ENCODE assay signal across 21 cellular contexts in the genomic region with DNA sequence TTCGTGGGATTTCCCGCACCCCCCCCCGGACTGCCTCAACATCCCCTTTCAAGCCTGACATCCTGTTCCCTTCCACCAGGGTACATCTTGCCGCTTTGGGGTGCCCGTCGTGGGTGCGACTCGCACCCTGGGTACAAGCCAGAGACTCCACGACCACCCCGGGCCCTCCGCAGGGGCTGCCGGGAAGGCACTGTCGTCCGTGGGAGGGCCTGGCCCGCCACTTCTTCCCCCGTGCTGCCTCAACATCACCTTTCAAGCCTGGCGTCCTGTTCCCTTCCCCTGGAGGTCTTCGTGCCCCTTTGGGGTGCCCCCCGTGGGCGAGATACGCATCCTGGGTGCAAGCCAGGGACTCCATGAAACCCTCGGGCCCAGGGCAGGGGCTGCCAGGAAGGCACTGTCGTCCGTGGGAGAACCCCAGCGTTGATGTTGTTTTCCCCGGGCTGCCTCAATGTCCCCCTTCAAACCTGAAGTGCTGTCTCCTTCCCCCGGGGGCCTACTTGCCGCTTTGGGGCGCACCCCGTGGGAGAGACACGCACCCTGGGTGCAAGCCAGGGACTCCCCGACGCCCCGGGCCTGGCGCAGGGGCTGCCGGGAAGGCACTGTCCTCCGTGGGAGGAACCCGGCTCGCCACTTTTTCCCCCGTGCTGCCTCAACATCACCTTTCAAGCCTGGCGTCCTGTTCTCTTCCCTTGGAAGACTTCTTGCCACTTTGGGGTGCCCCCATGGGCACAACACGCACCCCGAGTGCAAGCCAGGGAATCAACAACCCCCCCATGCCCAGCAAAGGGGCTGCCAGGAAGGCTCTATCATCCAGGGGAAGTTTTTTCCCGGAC.
DNase-seq lines count a peak whose midpoint lies in the region; FAIRE-seq and TF ChIP-seq lines count a peak whose summit lies in the region.
"Had no signal": no experiment of that assay in that cellular context is flagged by ENCODE, and none has a peak within 500 bp of the region (broad histone marks: within the 10 kb centered on the region; RNA-seq: fewer than 3 reads in every experiment).

No MANE protein-coding gene starts in this region.

- H3K4me2 ChIP-seq in BLaER1 = no peak overlapping the region
- H3K4me2 ChIP-seq in Karpas-422 (ENCODE audit: low read depth, low read length, poor library complexity, severe bottlenecking) = no peak overlapping the region

- CTCF ChIA-PET in activated CD4-positive, alpha-beta memory T cell treated with anti-CD3 and anti-CD28 coated beads for 36 hours (lab: Charles Lee) = no interaction called here

- H3K4me3 ChIP-seq in BLaER1 (0 out of 2 replicates have a peak overlapping the region, but pooled peaks have one; percentile 22), kidney (ENCODE audit: low read length in 2 of 2) (no peak overlapping the region), stomach (no peak overlapping the region), Karpas-422 (ENCODE audit: low read length) (no peak overlapping the region)

- H3K27me3 ChIP-seq in BLaER1 (no peaks in the 10 kb centered on the region), stomach (no peaks in the 10 kb centered on the region), Karpas-422 (ENCODE audit: low read length) (no peaks in the 10 kb centered on the region)

- H3K36me3 ChIP-seq in BLaER1 (peaks cover 70% of the 10 kb centered on the region), kidney (ENCODE audit: control insufficient read depth in 1 of 2, insufficient read depth in 2 of 2, low read length in 2 of 2) (no peaks in the 10 kb centered on the region), stomach (peaks cover 0 to 14% (median 0%) of the 10 kb centered on the region in 4 donors), Karpas-422 (ENCODE audit: insufficient read depth, low read length) (peaks cover 10% of the 10 kb centered on the region; the same call in 1 of the 2 replicates)

- TF ChIP-seq CTCF in GM13977 (IDR thresholded peaks at IDR 0.05; ENCODE audit: extremely low read depth, insufficient read depth, missing control alignments) = no peak
- TF ChIP-seq CTCF in kidney (IDR thresholded peaks at IDR 0.05; ENCODE audit: borderline replicate concordance, extremely low read depth, insufficient read depth) = no peak
- TF ChIP-seq CTCF in stomach (IDR thresholded peaks at IDR 0.05) = no peak

- H4K20me1 ChIP-seq in BLaER1 (no peaks in the 10 kb centered on the region), Karpas-422 (ENCODE audit: insufficient read depth, low read depth, low read length) (no peaks in the 10 kb centered on the region)

- H3K9ac ChIP-seq in BLaER1 (no peak overlapping the region), kidney (ENCODE audit: low read length in 2 of 2) (no peak overlapping the region), Karpas-422 (ENCODE audit: low read length) (no peak overlapping the region)

- H3K4me1 ChIP-seq in BLaER1 (no peaks in the 10 kb centered on the region), kidney (ENCODE audit: control insufficient read depth in 1 of 2, insufficient read depth in 1 of 2, low read depth in 1 of 2, low read length in 2 of 2) (no peaks in the 10 kb centered on the region), stomach (no peaks in the 10 kb centered on the region), Karpas-422 (ENCODE audit: low read length) (no peaks in the 10 kb centered on the region)

- no peak for TF ChIP-seq POLR2A in stomach (IDR thresholded peaks at IDR 0.05)

- H3K4me1 Mint-ChIP-seq in activated CD4-positive, alpha-beta memory T cell treated with anti-CD3 and anti-CD28 coated beads for 36 hours (ENCODE audit: low read depth) = no peaks in the 10 kb centered on the region
- H3K4me1 Mint-ChIP-seq: B cell, H9 had no signal

- no peaks in the 10 kb centered on the region for H3K27me3 Mint-ChIP-seq in activated CD4-positive, alpha-beta memory T cell treated with anti-CD3 and anti-CD28 coated beads for 36 hours
- H3K27me3 Mint-ChIP-seq: B cell; CD4-positive, alpha-beta memory T cell had no signal

- no peak overlapping the region for H3K27ac Mint-ChIP-seq in activated CD4-positive, alpha-beta memory T cell treated with anti-CD3 and anti-CD28 coated beads for 36 hours
- H3K27ac Mint-ChIP-seq: B cell; CD4-positive, alpha-beta memory T cell; H9 had no signal

- no peak for TF ChIP-seq EP300 in stomach (IDR thresholded peaks at IDR 0.05)

- H2AFZ ChIP-seq in Karpas-422 (ENCODE audit: low read length) = no peak overlapping the region

- H3K9me2 ChIP-seq in Karpas-422 (replicated peaks; ENCODE audit: insufficient read depth, low read length) = no peaks in the 10 kb centered on the region

- 0 out of 2 replicates have a peak, but pooled peaks cover 2% of the 10 kb centered on the region for H3K79me2 ChIP-seq in Karpas-422 (ENCODE audit: low read length)

- FAIRE-seq in kidney (lab: Jason Lieb, UNC) = no peak
- FAIRE-seq: A204.1, D721Med, G401.6, GM12892, GM19239 had no signal

- POLR2A ChIA-PET in activated CD4-positive, alpha-beta memory T cell treated with anti-CD3 and anti-CD28 coated beads for 36 hours (lab: Charles Lee) = no interaction called here

- DNase-seq in GM13977 (ENCODE audit: low spot score) (peak; percentile 9), kidney (peak; percentile 68), stomach (peak; percentile 20), Karpas-422 (no peak), OCI-M2 (lab: John Stamatoyannopoulos, UW; ENCODE audit: unreplicated experiment) (no peak)
- no peak for DNase-seq in activated CD4-positive, alpha-beta memory T cell treated with anti-CD3 and anti-CD28 coated beads for 36 hours
- DNase-seq: CD4-positive, alpha-beta memory T cell; COR-L47; DMS153; DMS79 treated with DMSO at 0.1 percent for 48 hours; EL; GOT3 had no signal

- H3K36me3 Mint-ChIP-seq in activated CD4-positive, alpha-beta memory T cell treated with anti-CD3 and anti-CD28 coated beads for 36 hours = no peaks in the 10 kb centered on the region
- H3K36me3 Mint-ChIP-seq: CD4-positive, alpha-beta memory T cell had no signal

- in situ Hi-C loops in GM13977 (cut with MboI; ENCODE audit: low pct_unique_long_range_greater_than_20kb, low sequenced_read_pairs, unreplicated experiment) = no loop called here

- peaks cover 74% of the 10 kb centered on the region for H3K9me3 ChIP-seq in BLaER1
- no peaks in the 10 kb centered on the region for H3K9me3 ChIP-seq in kidney (ENCODE audit: control insufficient read depth in 1 of 2, low read length in 2 of 2)
- peaks cover 0 to 65% (median 11%) of the 10 kb centered on the region in 4 donors for H3K9me3 ChIP-seq in stomach
- H3K9me3 ChIP-seq in Karpas-422 (ENCODE audit: low read length) = peaks cover 5% of the 10 kb centered on the region; the same call in 1 of the 2 replicates

- peaks cover 7% of the 10 kb centered on the region for H3K9me3 Mint-ChIP-seq in activated CD4-positive, alpha-beta memory T cell treated with anti-CD3 and anti-CD28 coated beads for 36 hours

- WGBS in stomach, 5 donors = 94 to 97% (median 96%) methylated on average over 40 to 44 of the region's 44 CpGs

- H3K27ac ChIP-seq in BLaER1 (no peak overlapping the region), kidney (ENCODE audit: low read depth in 2 of 2, low read length in 2 of 2) (no peak overlapping the region), stomach (no peak overlapping the region), Karpas-422 (ENCODE audit: low read length) (no peak overlapping the region)
- H3K27ac ChIP-seq: C4-2B had no signal

- intact Hi-C loops in kidney (cut with DNase I) (no loop called here), stomach (cut with DNase I; ENCODE audit: low total_unique reads) (no loop called here)
- intact Hi-C loops in activated CD4-positive, alpha-beta memory T cell treated with anti-CD3 and anti-CD28 coated beads for 36 hours (cut with micrococcal nuclease) = no loop called here

- H3K4me3 Mint-ChIP-seq in activated CD4-positive, alpha-beta memory T cell treated with anti-CD3 and anti-CD28 coated beads for 36 hours = no peak overlapping the region
- H3K4me3 Mint-ChIP-seq: B cell; CD4-positive, alpha-beta memory T cell; H9 had no signal

Comparison
In these comparisons a context has a peak if more than half of its experiments do, and no peak if none do; other contexts are left out.
1. DNase-seq: peak in GM13977 (single experiment), kidney (single experiment) and stomach (single experiment); none in Karpas-422 (single experiment), OCI-M2 (single experiment) and activated CD4-positive, alpha-beta memory T cell treated with anti-CD3 and anti-CD28 coated beads for 36 hours (single experiment).